1 cellular context compared by ENCODE assay signal in genomic region chr5:96432245-96433065, GRCh38.
TF ChIP-seq lines count a peak whose summit lies in the region.

No MANE protein-coding gene starts in this region.

TF ChIP-seq in GM12878, 131 proteins besides CTCF, POLR2A, EP300 and RAD21 (continued from another document):
- no peak for TF ChIP-seq SKIL (IDR thresholded peaks at IDR 0.05; ENCODE audit: low read depth, poor library complexity, severe bottlenecking)
- TF ChIP-seq POU2F2 (IDR thresholded peaks at IDR 0.05; ENCODE audit: borderline replicate concordance, low read depth, low read length) = no peak
- no peak for TF ChIP-seq PML (IDR thresholded peaks at IDR 0.05; ENCODE audit: low read length)
- no peak for TF ChIP-seq ASH2L (IDR thresholded peaks at IDR 0.05; ENCODE audit: borderline replicate concordance, low read depth)
- no peak for TF ChIP-seq NRF1 (conservative IDR thresholded peaks at IDR 0.05; ENCODE audit: low read depth, low read length)
- no peak for TF ChIP-seq HDGF (IDR thresholded peaks at IDR 0.05)
- no peak for TF ChIP-seq TAF1 (IDR thresholded peaks at IDR 0.05; ENCODE audit: borderline replicate concordance, low read depth, low read length)
- TF ChIP-seq REST (IDR thresholded peaks at IDR 0.05; ENCODE audit: low read depth, low read length) = no peak
- TF ChIP-seq MYB (IDR thresholded peaks at IDR 0.05; ENCODE audit: borderline replicate concordance, low read depth, low read length) = no peak
- TF ChIP-seq IRF5 (IDR thresholded peaks at IDR 0.05; ENCODE audit: borderline replicate concordance) = no peak
- TF ChIP-seq IRF4 (IDR thresholded peaks at IDR 0.05; ENCODE audit: low read depth, low read length) = no peak
